ENCODE assay signal across 13 cellular contexts in the genomic region with DNA sequence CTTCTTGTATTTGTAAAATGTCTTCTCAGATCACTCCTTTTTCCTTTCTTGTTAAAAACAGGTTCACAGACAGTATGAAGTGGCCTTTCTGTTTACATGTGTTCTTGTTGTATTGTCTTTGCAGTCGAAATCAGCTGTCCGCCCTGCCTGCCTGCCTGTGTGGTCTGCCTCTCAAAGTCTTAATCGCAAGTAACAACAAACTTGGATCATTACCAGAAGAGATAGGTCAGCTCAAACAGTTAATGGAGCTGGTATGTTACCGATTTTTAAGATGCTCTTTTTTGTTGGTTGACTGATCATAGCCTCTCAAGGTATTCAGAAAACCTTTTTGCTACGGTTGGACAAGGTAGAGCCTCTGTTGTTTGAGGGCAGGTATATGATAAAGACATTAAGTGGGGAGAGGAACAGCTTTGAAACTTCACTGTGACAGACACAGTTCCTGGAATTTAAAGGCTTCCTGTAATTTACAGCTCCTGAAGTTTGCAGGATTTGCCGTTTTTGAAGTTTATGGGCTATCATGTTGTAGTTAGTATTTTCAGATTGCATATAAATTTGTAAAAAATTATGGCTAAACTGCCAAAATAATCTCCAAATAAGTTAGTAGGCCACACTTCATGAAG.
DNase-seq lines count a peak whose midpoint lies in the region; ATAC-seq, FAIRE-seq and TF ChIP-seq lines count a peak whose summit lies in the region.
"Had no signal": no experiment of that assay in that cellular context is flagged by ENCODE, and none has a peak within 500 bp of the region (broad histone marks: within the 10 kb centered on the region; RNA-seq: fewer than 3 reads in every experiment).

No MANE protein-coding gene starts in this region.

- no peak for TF ChIP-seq CTCF in A673 (conservative IDR thresholded peaks at IDR 0.05; ENCODE audit: low read depth, low read length)
- no peak for TF ChIP-seq CTCF in VCaP (conservative IDR thresholded peaks at IDR 0.05)
- no peak for TF ChIP-seq CTCF in fibroblast of villous mesenchyme (IDR thresholded peaks at IDR 0.05; ENCODE audit: insufficient read depth, low read depth, low read length)
- no peak for TF ChIP-seq CTCF in foreskin keratinocyte (conservative IDR thresholded peaks at IDR 0.05)
- no peak for TF ChIP-seq CTCF in coronary artery (IDR thresholded peaks at IDR 0.05)

- DNase-seq in A673 (ENCODE audit: low spot score) (peak; percentile 72), DMS79 treated with DMSO at 0.1 percent for 48 hours (lab: John Stamatoyannopoulos, UW) (peak; percentile 70), fibroblast of villous mesenchyme (ENCODE audit: low read depth) (peak; percentile 38), foreskin keratinocyte (no peak), coronary artery (ENCODE audit: low spot score) (no peak), SK-N-DZ (ENCODE audit: low spot score) (no peak), urothelium cell line (ENCODE audit: low spot score) (no peak)
- DNase-seq: NCI-H524, SHP77 had no signal

- no TSS peak for BruUV-seq in A673 (replicated peaks; lab: Mats Ljungman, UMichigan)

- intact Hi-C loops in A673 (cut with micrococcal nuclease; ENCODE audit: unreplicated experiment), result loop anchor here (1.0 kb wide), 1 partner anchor 116 kb away; a partner anchor contains a TSS

- no peak for ATAC-seq in foreskin keratinocyte
- ATAC-seq: gastroesophageal sphincter had no signal

- H3K9me3 ChIP-seq in A673 (ENCODE audit: low read depth, low read length, poor library complexity, severe bottlenecking), result no peaks in the 10 kb centered on the region
- H3K9me3 ChIP-seq: gastroesophageal sphincter had no signal

- H3K4me1 ChIP-seq in A673 (ENCODE audit: insufficient read depth, low read length, poor library complexity, severe bottlenecking), result peaks cover 66% of the 10 kb centered on the region
- peaks cover 3% of the 10 kb centered on the region for H3K4me1 ChIP-seq in foreskin keratinocyte

- CTCF ChIA-PET in A673 (lab: Charles Lee), result no interaction called here

- peak overlapping the region; percentile 72 for H3K27ac ChIP-seq in A673 (ENCODE audit: low read depth, low read length, poor library complexity, severe bottlenecking)
- H3K27ac ChIP-seq in VCaP, result peak overlapping the region; percentile 51
- no peak overlapping the region for H3K27ac ChIP-seq in foreskin keratinocyte
- no peak overlapping the region for H3K27ac ChIP-seq in coronary artery
- H3K27ac ChIP-seq: C4-2B had no signal

- H3K4me3 ChIP-seq in A673 (ENCODE audit: low read depth, low read length, poor library complexity, severe bottlenecking), result peak overlapping the region; percentile 9
- no peak overlapping the region for H3K4me3 ChIP-seq in fibroblast of villous mesenchyme (ENCODE audit: low read depth, low read length)
- no peak overlapping the region for H3K4me3 ChIP-seq in coronary artery
- H3K4me3 ChIP-seq: gastroesophageal sphincter had no signal

- H3K27me3 ChIP-seq in A673 (replicated peaks; ENCODE audit: insufficient read depth, low read depth, low read length, poor library complexity) (no peaks in the 10 kb centered on the region), foreskin keratinocyte (no peaks in the 10 kb centered on the region)
- H3K27me3 ChIP-seq: gastroesophageal sphincter had no signal

- no peak for FAIRE-seq in urothelium cell line (lab: Jason Lieb, UNC)
- FAIRE-seq: G401.6 had no signal

- H3K36me3 ChIP-seq in A673 (ENCODE audit: insufficient read depth, low read length, poor library complexity, severe bottlenecking), result no peaks in the 10 kb centered on the region

- POLR2A ChIA-PET in A673 (lab: Charles Lee; ENCODE audit: low non-redundant PET), result no interaction called here

Comparison
In these comparisons a context has a peak if more than half of its experiments do, and no peak if none do; other contexts are left out.
1. DNase-seq: peak in A673 (single experiment), DMS79 treated with DMSO at 0.1 percent for 48 hours (single experiment) and fibroblast of villous mesenchyme (single experiment); none in foreskin keratinocyte (0 of 2), coronary artery (single experiment), SK-N-DZ (single experiment) and urothelium cell line (single experiment).
2. H3K27ac ChIP-seq: peak in A673 (single experiment) and VCaP (single experiment); none in foreskin keratinocyte (single experiment) and coronary artery (0 of 2).